8 cellular contexts compared by ENCODE assay signal in genomic region chr2:197433770-197434438, GRCh38. TPM values are rescaled to one million over a fixed set of nuclear protein-coding genes. Genes with fewer than 3 reads are reported as not detected.
DNase-seq lines count a peak whose midpoint lies in the region; ATAC-seq, FAIRE-seq and TF ChIP-seq lines count a peak whose summit lies in the region.

No MANE protein-coding gene starts in this region.

- H3K4me2 ChIP-seq in A549, result peak overlapping the region; percentile 94

- no peaks in the 10 kb centered on the region for H3K9me3 ChIP-seq in A549
- H3K9me3 ChIP-seq in HUES48 (ENCODE audit: control insufficient read depth, insufficient read depth, low read length), result no peaks in the 10 kb centered on the region
- no peaks in the 10 kb centered on the region for H3K9me3 ChIP-seq in mucosa of rectum (ENCODE audit: control insufficient read depth in 2 of 2, low read length in 2 of 2)

- DNase-seq in A549 (ENCODE audit: low read depth in 1 of 2, low spot score in 1 of 2) (no peak), bronchial epithelial cell (ENCODE audit: low read depth) (peak; percentile 10), activated gamma-delta T cell (lab: John Stamatoyannopoulos, UW) (no peak), T1000 (lab: John Stamatoyannopoulos, UW) (no peak), left colon (no peak)

- peaks cover 8% of the 10 kb centered on the region for H3K36me3 ChIP-seq in HUES48 (ENCODE audit: control insufficient read depth, insufficient read depth, low read length)
- no peaks in the 10 kb centered on the region for H3K36me3 ChIP-seq in bronchial epithelial cell (ENCODE audit: control insufficient read depth, insufficient read depth, low read length)
- H3K36me3 ChIP-seq in mucosa of rectum (ENCODE audit: control insufficient read depth in 2 of 2, insufficient read depth in 2 of 2, low read length in 2 of 2), result peaks cover 0 to 6% of the 10 kb centered on the region in 2 donors

- TF ChIP-seq CTCF in A549 (IDR thresholded peaks at IDR 0.05), result no peak
- no peak for TF ChIP-seq CTCF in bronchial epithelial cell (IDR thresholded peaks at IDR 0.05; ENCODE audit: insufficient read depth, low read length, severe bottlenecking)

- WGBS in A549 (ENCODE audit: missing lambda C conversion rate), result 2% methylated on average over 11 of the region's 11 CpGs

- CTCF ChIA-PET in A549 (lab: Yijun Ruan, JAX), result interaction anchor here (0.8 kb wide), 1 partner anchor 17 kb away, joined by 3 read pairs; no protein-coding TSS in a partner anchor

- POLR2A ChIA-PET in A549 (lab: Yijun Ruan, JAX), result interaction anchor here (1.2 to 2.7 kb wide), 5 partner anchors 12 to 271 kb away, joined by 3 to 18 read pairs (median 5); partner anchors contain the start of genes COQ10B, HSPD1, HSPE1 and MARS2

- peak overlapping the region; percentile 92 to 93 for H3K27ac ChIP-seq in A549
- peak overlapping the region; percentile 96 for H3K27ac ChIP-seq in HUES48 (ENCODE audit: low read depth, low read length)
- H3K27ac ChIP-seq in mucosa of rectum (ENCODE audit: low read depth in 2 of 2, low read length in 2 of 2), result peak overlapping the region; percentile 93 to 99

- H3K4me3 ChIP-seq in A549, result peak overlapping the region; percentile 90
- peak overlapping the region; percentile 99 for H3K4me3 ChIP-seq in HUES48 (ENCODE audit: low read depth, low read length)
- H3K4me3 ChIP-seq in bronchial epithelial cell (ENCODE audit: low read depth, low read length), result peak overlapping the region; percentile 77
- H3K4me3 ChIP-seq in mucosa of rectum (ENCODE audit: low read length in 2 of 2), result peak overlapping the region; percentile 97

- ATAC-seq in A549 (no peak), HG03196 (IDR thresholded peaks at IDR 0.05; ENCODE audit: unreplicated experiment) (no peak), left colon (no peak)

- no peaks in the 10 kb centered on the region for H3K27me3 ChIP-seq in HUES48 (ENCODE audit: control insufficient read depth, insufficient read depth, low read length)
- H3K27me3 ChIP-seq in bronchial epithelial cell (ENCODE audit: control insufficient read depth, insufficient read depth, low read length), result no peaks in the 10 kb centered on the region
- no peaks in the 10 kb centered on the region for H3K27me3 ChIP-seq in mucosa of rectum (ENCODE audit: control insufficient read depth in 2 of 2, insufficient read depth in 2 of 2, low read length in 2 of 2)

- intact Hi-C loops in left colon (cut with DNase I, micrococcal nuclease), result no loop called here

- no peak for TF ChIP-seq POLR2A in A549 (IDR thresholded peaks at IDR 0.05; ENCODE audit: low read length)

- H3K4me1 ChIP-seq in A549 (peaks cover 28% of the 10 kb centered on the region; the same call in 2 of the 3 replicates), HUES48 (ENCODE audit: control insufficient read depth, insufficient read depth, low read length) (peaks cover 14% of the 10 kb centered on the region), mucosa of rectum (ENCODE audit: control insufficient read depth in 2 of 2, insufficient read depth in 2 of 2, low read length in 2 of 2) (peaks cover 15 to 28% of the 10 kb centered on the region in 2 donors)

- peak overlapping the region; percentile 100 for H3K9ac ChIP-seq in HUES48 (ENCODE audit: low read depth, low read length)
- H3K9ac ChIP-seq in mucosa of rectum (ENCODE audit: low read depth in 1 of 2, low read length in 2 of 2), result peak overlapping the region; percentile 98 to 100

- no peak for TF ChIP-seq EP300 in A549 (IDR thresholded peaks at IDR 0.05)

- TF ChIP-seq RAD21 in A549 (conservative IDR thresholded peaks at IDR 0.05 in 1 of 2, IDR thresholded peaks at IDR 0.05 in 1 of 2), result no peak

- no peak for FAIRE-seq in A549 (lab: Jason Lieb, UNC)
- no peak for FAIRE-seq in bronchial epithelial cell (lab: Jason Lieb, UNC)

TF ChIP-seq in A549, 52 proteins besides CTCF, POLR2A, EP300 and RAD21:
- no peak for TF ChIP-seq ZSCAN20 (CRISPR knock-in tag; IDR thresholded peaks at IDR 0.05)
- no peak for TF ChIP-seq BHLHE40 (IDR thresholded peaks at IDR 0.05; ENCODE audit: low read depth, low read length)
- no peak for TF ChIP-seq MYC (IDR thresholded peaks at IDR 0.05; ENCODE audit: borderline replicate concordance, low read length)
- TF ChIP-seq EHMT2 (IDR thresholded peaks at IDR 0.05; ENCODE audit: low read depth), result no peak
- TF ChIP-seq E2F6 (IDR thresholded peaks at IDR 0.05; ENCODE audit: borderline replicate concordance, low read depth), result no peak
- TF ChIP-seq SREBF2 (IDR thresholded peaks at IDR 0.05), result no peak

RNA-seq across cellular contexts. Expression of gene SF3B1, which starts 0.9 kb away (rescaled TPM):
- polyA plus RNA-seq in A549 (2011; rRNA removed), result 400 and 436 TPM in 2 replicates
- polyA plus RNA-seq in A549 (2012; cell fraction: cytosol; rRNA removed), result 63.0 and 72.3 TPM in 2 replicates
- 97.8 and 228 TPM in 2 replicates for polyA plus RNA-seq in A549 (2012; cell fraction: nucleus; rRNA removed)
- 165 to 167 TPM (median 166 TPM) in 3 replicates for polyA plus RNA-seq in A549 (2017; fragmentation: RNase III; extraction: RNeasy Plus Mini Kit Qiagen cat#74134 plus additional on column Dnase treatment)
- 144 and 230 TPM in 2 replicates for polyA minus RNA-seq in A549 (2011; rRNA and poly(A)+ RNA removed)
- 115 and 141 TPM in 2 replicates for total RNA-seq in bronchial epithelial cell
- total RNA-seq in left colon, result 100 to 1,000 TPM; 193 to 201 TPM

RNA-seq across cellular contexts. Expression of gene COQ10B, which starts 19.4 kb away (rescaled TPM):
- polyA plus RNA-seq in A549 (2011; rRNA removed) (6.1 and 11.2 TPM in 2 replicates), A549 (2017; fragmentation: RNase III; extraction: RNeasy Plus Mini Kit Qiagen cat#74134 plus additional on column Dnase treatment) (22.9 to 25.1 TPM (median 24.3 TPM) in 3 replicates)
- 2.1 and 2.8 TPM in 2 replicates for polyA plus RNA-seq in A549 (2012; cell fraction: cytosol; rRNA removed)
- polyA plus RNA-seq in A549 (2012; cell fraction: nucleus; rRNA removed), result 0.76 and 1.9 TPM in 2 replicates
- 6.6 and 10.3 TPM in 2 replicates for polyA minus RNA-seq in A549 (2011; rRNA and poly(A)+ RNA removed)
- total RNA-seq in bronchial epithelial cell (33.7 and 35.5 TPM in 2 replicates), left colon (10 to 100 TPM; 29.2 to 32.4 TPM)
